In the genomic region with DNA sequence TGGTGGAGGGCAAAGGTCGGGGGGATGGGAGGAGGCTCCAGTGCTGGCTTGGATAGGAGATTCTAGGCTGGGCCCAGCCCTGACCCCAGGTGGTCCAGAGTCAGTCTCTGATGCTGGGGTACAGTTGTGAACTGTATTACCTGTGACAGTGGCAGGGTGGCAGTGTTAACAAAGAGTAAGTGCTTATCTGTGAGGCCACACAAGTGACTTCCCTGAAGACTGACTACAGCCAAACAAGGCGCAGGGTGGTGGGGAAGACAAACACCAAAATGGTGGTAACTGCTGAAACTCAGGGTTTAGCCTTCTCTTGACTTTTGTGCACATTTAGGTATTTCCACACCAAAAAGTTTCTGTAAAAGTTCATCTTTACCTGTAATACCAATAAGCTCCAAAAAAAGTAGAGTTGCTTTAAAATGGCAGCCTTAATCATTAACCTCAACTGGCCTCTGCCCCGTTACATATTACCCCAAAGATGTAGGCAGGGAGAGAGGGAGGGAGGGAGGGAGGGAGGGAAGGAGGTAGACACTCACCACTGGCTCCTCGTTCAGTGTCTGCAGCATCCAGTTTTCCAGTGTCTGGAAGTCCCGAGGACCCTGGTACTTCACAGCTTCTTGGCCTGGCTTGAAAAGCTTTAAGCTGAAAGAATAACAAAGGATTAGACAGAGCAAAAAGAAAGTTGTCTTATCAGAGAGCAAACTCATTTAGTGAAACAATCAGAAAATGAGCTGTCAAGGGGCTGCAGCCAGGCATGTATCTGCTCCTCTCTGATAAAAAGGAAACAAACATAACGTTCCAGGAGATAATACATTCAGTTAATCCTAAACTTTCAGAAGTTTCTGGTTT, we compare ENCODE assay signal across 1 cellular context.
TF ChIP-seq lines count a peak whose summit lies in the region.

No MANE protein-coding gene starts in this region.

TF ChIP-seq in endothelial cell of umbilical vein, 7 proteins besides CTCF, POLR2A, EP300 and RAD21:
- TF ChIP-seq GATA2 (IDR thresholded peaks at IDR 0.05; ENCODE audit: insufficient read depth, insufficient read length, low read depth, low read length): no peak
- no peak for TF ChIP-seq POLR2AphosphoS5 (IDR thresholded peaks at IDR 0.05; ENCODE audit: insufficient read depth, low read depth, low read length)
- no peak for TF ChIP-seq FOS (IDR thresholded peaks at IDR 0.05; ENCODE audit: borderline replicate concordance, insufficient read depth, low read length)
- TF ChIP-seq MYC (IDR thresholded peaks at IDR 0.05; ENCODE audit: low read depth, low read length): no peak
